11 cellular contexts compared by ENCODE assay signal in genomic region chr1:200415227-200415626, GRCh38. TPM values are rescaled to one million over a fixed set of nuclear protein-coding genes. Genes with fewer than 3 reads are reported as not detected.
A peak's percentile ranks its signal among the peaks of the same experiment; 100 is the strongest.
DNase-seq lines count a peak whose midpoint lies in the region; ATAC-seq, FAIRE-seq and TF ChIP-seq lines count a peak whose summit lies in the region.
"Had no signal": no experiment of that assay in that cellular context is flagged by ENCODE, and none has a peak within 500 bp of the region (broad histone marks: within the 10 kb centered on the region; RNA-seq: fewer than 3 reads in every experiment).

No MANE protein-coding gene starts in this region.

- CTCF ChIA-PET in activated CD4-positive, alpha-beta memory T cell treated with anti-CD3 and anti-CD28 coated beads for 36 hours (lab: Charles Lee): interaction anchor here (0.7 to 1.6 kb wide), 2 partner anchors 97 to 136 kb away, joined by 3 to 8 read pairs; no protein-coding TSS in a partner anchor

- H3K27ac Mint-ChIP-seq in stimulated activated naive CD8-positive, alpha-beta T cell treated with anti-CD3 and anti-CD28 coated beads, Interleukin-15, amount 100 ng/mL, for 72 hours: no peak overlapping the region
- no peak overlapping the region for H3K27ac Mint-ChIP-seq in activated CD4-positive, alpha-beta memory T cell treated with anti-CD3 and anti-CD28 coated beads for 36 hours
- H3K27ac Mint-ChIP-seq: CD4-positive, alpha-beta T cell had no signal

- peaks cover 11% of the 10 kb centered on the region for H3K27me3 Mint-ChIP-seq in stimulated activated naive CD8-positive, alpha-beta T cell treated with anti-CD3 and anti-CD28 coated beads, Interleukin-15, amount 100 ng/mL, for 72 hours
- H3K27me3 Mint-ChIP-seq in activated CD4-positive, alpha-beta memory T cell treated with anti-CD3 and anti-CD28 coated beads for 36 hours: no peaks in the 10 kb centered on the region
- H3K27me3 Mint-ChIP-seq: CD4-positive, alpha-beta T cell had no signal

- peak; percentile 66 for FAIRE-seq in GM18507 (lab: Jason Lieb, UNC)

- intact Hi-C loops in activated CD4-positive, alpha-beta memory T cell treated with anti-CD3 and anti-CD28 coated beads for 36 hours (cut with micrococcal nuclease): no loop called here

- no peaks in the 10 kb centered on the region for H3K36me3 Mint-ChIP-seq in activated CD4-positive, alpha-beta memory T cell treated with anti-CD3 and anti-CD28 coated beads for 36 hours

- no peaks in the 10 kb centered on the region for H3K9me3 Mint-ChIP-seq in stimulated activated naive CD8-positive, alpha-beta T cell treated with anti-CD3 and anti-CD28 coated beads, Interleukin-15, amount 100 ng/mL, for 72 hours
- no peaks in the 10 kb centered on the region for H3K9me3 Mint-ChIP-seq in activated CD4-positive, alpha-beta memory T cell treated with anti-CD3 and anti-CD28 coated beads for 36 hours
- H3K9me3 Mint-ChIP-seq: CD4-positive, alpha-beta T cell had no signal

- H3K4me1 Mint-ChIP-seq in stimulated activated naive CD8-positive, alpha-beta T cell treated with anti-CD3 and anti-CD28 coated beads, Interleukin-15, amount 100 ng/mL, for 72 hours: peaks cover 16% of the 10 kb centered on the region
- peaks cover 20% of the 10 kb centered on the region for H3K4me1 Mint-ChIP-seq in activated CD4-positive, alpha-beta memory T cell treated with anti-CD3 and anti-CD28 coated beads for 36 hours (ENCODE audit: low read depth)

- H3K4me3 ChIP-seq in fibroblast of the aortic adventitia (ENCODE audit: low read depth, low read length): no peak overlapping the region

- ATAC-seq in GM21737 (IDR thresholded peaks at IDR 0.05; ENCODE audit: unreplicated experiment): peak; percentile 52
- peak; percentile 42 for ATAC-seq in HG03558 (IDR thresholded peaks at IDR 0.05; ENCODE audit: extremely low read depth, unreplicated experiment)
- no peak for ATAC-seq in stimulated activated naive CD8-positive, alpha-beta T cell treated with anti-CD3 and anti-CD28 coated beads, Interleukin-15, amount 100 ng/mL, for 72 hours

- no peak for TF ChIP-seq CTCF in fibroblast of the aortic adventitia (IDR thresholded peaks at IDR 0.05; ENCODE audit: insufficient read depth, low read length)

- DNase-seq in GM18507 (ENCODE audit: extremely low spot score, insufficient read length, low read depth) (no peak), fibroblast of the aortic adventitia (ENCODE audit: low read depth) (peak; percentile 19), C1 segment of cervical spinal cord (lab: John Stamatoyannopoulos, UW) (no peak), NCI-H526 treated with DMSO at 0.1 percent for 48 hours (lab: John Stamatoyannopoulos, UW) (no peak)
- no peak for DNase-seq in stimulated activated naive CD8-positive, alpha-beta T cell treated with anti-CD3 and anti-CD28 coated beads, Interleukin-15, amount 100 ng/mL, for 72 hours
- DNase-seq in activated CD4-positive, alpha-beta memory T cell treated with anti-CD3 and anti-CD28 coated beads for 36 hours: no peak
- DNase-seq: activated naive CD4-positive, alpha-beta T cell; CD4-positive, alpha-beta T cell; NCI-H1092 treated with DMSO at 0.1 percent for 48 hours had no signal

- H3K4me3 Mint-ChIP-seq in stimulated activated naive CD8-positive, alpha-beta T cell treated with anti-CD3 and anti-CD28 coated beads, Interleukin-15, amount 100 ng/mL, for 72 hours: no peak overlapping the region
- H3K4me3 Mint-ChIP-seq in activated CD4-positive, alpha-beta memory T cell treated with anti-CD3 and anti-CD28 coated beads for 36 hours: no peak overlapping the region
- H3K4me3 Mint-ChIP-seq: CD4-positive, alpha-beta T cell had no signal

- POLR2A ChIA-PET in activated CD4-positive, alpha-beta memory T cell treated with anti-CD3 and anti-CD28 coated beads for 36 hours (lab: Charles Lee): no interaction called here

RNA-seq across cellular contexts. Expression of gene ZNF281, which starts 5.4 kb away (rescaled TPM):
- total RNA-seq in fibroblast of the aortic adventitia (ENCODE audit: low replicate concordance): 7.0 and 29.7 TPM in 2 replicates
- 10 to 100 TPM; 11.0 to 11.2 TPM for total RNA-seq in activated CD4-positive, alpha-beta memory T cell treated with anti-CD3 and anti-CD28 coated beads for 36 hours
